8 cellular contexts compared by ENCODE assay signal in genomic region chr2:20050712-20051517, GRCh38.
A peak's percentile ranks its signal among the peaks of the same experiment; 100 is the strongest.
DNase-seq lines count a peak whose midpoint lies in the region; ATAC-seq and TF ChIP-seq lines count a peak whose summit lies in the region.

No MANE protein-coding gene starts in this region.

- no peaks in the 10 kb centered on the region for H3K27me3 ChIP-seq in GM06990 (replicated peaks; ENCODE audit: control insufficient read depth, insufficient read depth, low read length)
- H3K27me3 ChIP-seq in HUES6 (ENCODE audit: control insufficient read depth, insufficient read depth, low read length) = no peaks in the 10 kb centered on the region

- TF ChIP-seq CTCF in GM06990 (IDR thresholded peaks at IDR 0.05; ENCODE audit: insufficient read depth, low read length, poor library complexity, severe bottlenecking) = peak; percentile 50

- DNase-seq in GM06990 (ENCODE audit: extremely low read depth, insufficient read length) = no peak
- DNase-seq in SKM-1 (lab: John Stamatoyannopoulos, UW; ENCODE audit: unreplicated experiment) = peak; percentile 34
- DNase-seq in kidney glomerular epithelial cell (lab: John Stamatoyannopoulos, UW) = peak; percentile 59
- DNase-seq in stimulated activated CD4-positive, alpha-beta T cell treated with anti-CD3 and anti-CD28 coated beads, Interleukin-4, amount 100 ng/mL, for 1 hour = peak; percentile 7

- H3K4me1 ChIP-seq in HUES6 (ENCODE audit: control insufficient read depth, insufficient read depth, low read length) = peaks cover 15% of the 10 kb centered on the region

- peak overlapping the region; percentile 93 for H3K9ac ChIP-seq in HUES6 (ENCODE audit: low read length)

- H3K27ac ChIP-seq in HUES6 (ENCODE audit: low read depth, low read length) (peak overlapping the region; percentile 52; the same call in 1 of the 2 replicates), cingulate gyrus (ENCODE audit: low read depth, low read length) (peak overlapping the region; percentile 100)

- H3K4me3 ChIP-seq in GM06990 (replicated peaks; ENCODE audit: low read depth, low read length) = peak overlapping the region; percentile 84
- H3K4me3 ChIP-seq in HUES6 (ENCODE audit: low read depth, low read length) = peak overlapping the region; percentile 95

- H3K36me3 ChIP-seq in GM06990 (ENCODE audit: control insufficient read depth, insufficient read depth, low read length) (no peaks in the 10 kb centered on the region; the same call in 1 of the 2 replicates), HUES6 (ENCODE audit: control insufficient read depth, insufficient read depth, low read length) (no peaks in the 10 kb centered on the region)

- ATAC-seq in GM21529 (IDR thresholded peaks at IDR 0.05; ENCODE audit: unreplicated experiment) (peak; percentile 28), HG03565 (IDR thresholded peaks at IDR 0.05; ENCODE audit: unreplicated experiment) (no peak)

- no peaks in the 10 kb centered on the region for H3K9me3 ChIP-seq in HUES6 (ENCODE audit: control insufficient read depth, insufficient read depth, low read depth, low read length)
